Comparison of ENCODE assay signal across 9 cellular contexts in genomic region chr12:13362260-13362841, GRCh38.
A peak's percentile ranks its signal among the peaks of the same experiment; 100 is the strongest.
DNase-seq lines count a peak whose midpoint lies in the region; ATAC-seq and TF ChIP-seq lines count a peak whose summit lies in the region.
"Had no signal": no experiment of that assay in that cellular context is flagged by ENCODE, and none has a peak within 500 bp of the region (broad histone marks: within the 10 kb centered on the region; RNA-seq: fewer than 3 reads in every experiment).

No MANE protein-coding gene starts in this region.

- no peaks in the 10 kb centered on the region for H3K27me3 ChIP-seq in lung (ENCODE audit: control insufficient read depth, insufficient read depth)

- ATAC-seq in lung (ENCODE audit: insufficient read depth, low FRiP score): peak; percentile 80

- POLR2A ChIA-PET in HEK293 (lab: Yijun Ruan, JAX): no interaction called here

- H3K27ac ChIP-seq in HEK293 (ENCODE audit: extremely low read depth, low read depth, low read length): no peak overlapping the region
- no peak overlapping the region for H3K27ac ChIP-seq in lung (ENCODE audit: low read depth in 1 of 2, low read length in 1 of 2)
- H3K27ac ChIP-seq: epithelial cell of prostate had no signal

- DNase-seq in NCI-H510A treated with DMSO at 0.1 percent for 48 hours (lab: John Stamatoyannopoulos, UW) (peak; percentile 2), NCI-H510A (lab: John Stamatoyannopoulos, UW) (no peak), NAMALWA (ENCODE audit: low spot score) (peak; percentile 80), SW 1271 (lab: John Stamatoyannopoulos, UW) (peak; percentile 36 to 63), dermis blood vessel endothelial cell (peak; percentile 71), lung (ENCODE audit: low spot score) (peak; percentile 77)
- DNase-seq in stimulated activated naive CD4-positive, alpha-beta T cell treated with Interleukin-2 at 50 U/mL for 16 hours (lab: John Stamatoyannopoulos, UW): peak; percentile 5

- CTCF ChIA-PET in HEK293 (lab: Yijun Ruan, JAX): interaction anchor here (0.5 to 2.4 kb wide), 39 partner anchors 11 to 1578 kb away, joined by 3 to 43 read pairs (median 4); partner anchors contain the start of gene GRIN2B

- 53% methylated on average over 5 of the region's 5 CpGs for WGBS in lung, 2 donors

- no peak overlapping the region for H3K4me3 ChIP-seq in HEK293 (ENCODE audit: low read depth, low read length)
- no peak overlapping the region for H3K4me3 ChIP-seq in lung

- H3K4me1 ChIP-seq in HEK293 (ENCODE audit: control insufficient read depth, insufficient read depth, low read length) (no peaks in the 10 kb centered on the region), lung (ENCODE audit: control insufficient read depth in 2 of 2, insufficient read depth in 2 of 2, low read length in 2 of 2) (no peaks in the 10 kb centered on the region)

- peak; percentile 58; the same call in 1 of the 2 replicates for TF ChIP-seq CTCF in HEK293 (tag by site-specific recombination; IDR thresholded peaks at IDR 0.05)
- peak; percentile 53 for TF ChIP-seq CTCF in lung (IDR thresholded peaks at IDR 0.05; ENCODE audit: control extremely low read depth, extremely low read depth)

- H3K9me3 ChIP-seq in HEK293 (ENCODE audit: control insufficient read depth, insufficient read depth, low read depth, low read length) (no peaks in the 10 kb centered on the region), lung (ENCODE audit: control insufficient read depth in 2 of 2, insufficient read depth in 1 of 2, low read length in 1 of 2) (peaks cover 0 to 5% of the 10 kb centered on the region in 2 donors)

- no peaks in the 10 kb centered on the region for H3K36me3 ChIP-seq in HEK293 (ENCODE audit: control insufficient read depth in 2 of 2, insufficient read depth in 1 of 2, low read length in 2 of 2)
- H3K36me3 ChIP-seq in lung (ENCODE audit: control insufficient read depth in 2 of 2, insufficient read depth in 2 of 2, low read length in 2 of 2): no peaks in the 10 kb centered on the region

TF ChIP-seq in HEK293, 187 proteins besides CTCF, POLR2A, EP300 and RAD21:
- peak; percentile 68 for TF ChIP-seq ZNF654 (tag by site-specific recombination; IDR thresholded peaks at IDR 0.05; ENCODE audit: low read depth)
- peak; percentile 68; the same call in 1 of the 2 replicates for TF ChIP-seq YY2 (tag by site-specific recombination; IDR thresholded peaks at IDR 0.05)
- TF ChIP-seq ZNF423 (tag by site-specific recombination; IDR thresholded peaks at IDR 0.05): no peak
- peak; percentile 51; the same call in 1 of the 2 replicates for TF ChIP-seq ZNF2 (tag by site-specific recombination; IDR thresholded peaks at IDR 0.05)
